In the genomic region with DNA sequence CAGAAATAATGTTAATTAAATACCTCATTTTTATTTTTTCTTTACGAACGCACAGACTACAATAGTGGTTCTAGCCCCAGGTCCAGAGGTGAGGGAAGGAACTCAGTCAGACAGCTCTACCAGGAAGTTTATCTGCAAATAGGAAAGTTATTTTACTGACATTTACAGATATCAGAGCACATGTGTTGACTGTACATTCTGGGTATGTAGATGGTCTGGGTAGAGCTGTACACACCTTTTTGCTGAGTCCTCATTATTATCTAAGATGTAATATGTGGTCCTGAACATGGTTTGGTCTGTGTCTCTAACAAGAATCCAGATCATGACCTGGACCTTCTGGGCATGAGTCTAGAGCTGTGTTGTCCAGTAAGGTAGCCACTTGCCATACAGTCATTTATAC, we compare ENCODE assay signal across 19 cellular contexts.
"Had no signal": no experiment of that assay in that cellular context is flagged by ENCODE, and none has a peak within 500 bp of the region (broad histone marks: within the 10 kb centered on the region; RNA-seq: fewer than 3 reads in every experiment).

No MANE protein-coding gene starts in this region.

- H3K4me3 ChIP-seq: body of pancreas, sigmoid colon, spleen had no signal

- H3K27ac Mint-ChIP-seq: activated CD4-positive, alpha-beta memory T cell treated with anti-CD3 and anti-CD28 coated beads for 36 hours; activated naive CD4-positive, alpha-beta T cell treated with anti-CD3 and anti-CD28 coated beads, Interleukin-2, amount 10 ng/mL, durations not matched to agents 7 days and 5 days; activated T-cell treated with anti-CD3 and anti-CD28 coated beads, Interleukin-2, amount 50 U/mL, for 72 hours; dendritic cell treated with granulocyte-macrophage colony-stimulating factor and Interleukin-4, amounts not matched to agents 40 ng/mL and 50 ng/mL, for 4 days; naive B cell had no signal

- H3K4me3 Mint-ChIP-seq: activated CD4-positive, alpha-beta memory T cell treated with anti-CD3 and anti-CD28 coated beads for 36 hours; activated naive CD4-positive, alpha-beta T cell treated with anti-CD3 and anti-CD28 coated beads, Interleukin-2, amount 10 ng/mL, durations not matched to agents 7 days and 5 days; activated T-cell treated with anti-CD3 and anti-CD28 coated beads, Interleukin-2, amount 50 U/mL, for 72 hours; dendritic cell treated with granulocyte-macrophage colony-stimulating factor and Interleukin-4, amounts not matched to agents 40 ng/mL and 50 ng/mL, for 4 days; naive B cell; neural crest cell had no signal

- H3K36me3 ChIP-seq: sigmoid colon, spleen had no signal

- H3K9me3 Mint-ChIP-seq: activated CD4-positive, alpha-beta memory T cell treated with anti-CD3 and anti-CD28 coated beads for 36 hours; activated T-cell treated with anti-CD3 and anti-CD28 coated beads, Interleukin-2, amount 50 U/mL, for 72 hours; dendritic cell treated with granulocyte-macrophage colony-stimulating factor and Interleukin-4, amounts not matched to agents 40 ng/mL and 50 ng/mL, for 4 days; naive B cell; neural crest cell had no signal

- H3K27me3 Mint-ChIP-seq: activated CD4-positive, alpha-beta memory T cell treated with anti-CD3 and anti-CD28 coated beads for 36 hours; activated naive CD4-positive, alpha-beta T cell treated with anti-CD3 and anti-CD28 coated beads, Interleukin-2, amount 10 ng/mL, durations not matched to agents 7 days and 5 days; dendritic cell treated with granulocyte-macrophage colony-stimulating factor and Interleukin-4, amounts not matched to agents 40 ng/mL and 50 ng/mL, for 4 days had no signal

- ATAC-seq: activated T-cell treated with anti-CD3 and anti-CD28 coated beads, Interleukin-2, amount 50 U/mL, for 72 hours; body of pancreas; foreskin keratinocyte; left ventricle myocardium superior had no signal

- H3K36me3 Mint-ChIP-seq: activated CD4-positive, alpha-beta memory T cell treated with anti-CD3 and anti-CD28 coated beads for 36 hours; activated naive CD4-positive, alpha-beta T cell treated with anti-CD3 and anti-CD28 coated beads, Interleukin-2, amount 10 ng/mL, durations not matched to agents 7 days and 5 days; naive B cell had no signal

- H3K9me3 ChIP-seq: body of pancreas, sigmoid colon, spleen had no signal

- H3K4me1 ChIP-seq: sigmoid colon had no signal

- DNase-seq: activated CD4-positive, alpha-beta memory T cell treated with anti-CD3 and anti-CD28 coated beads for 36 hours; activated CD4-positive, alpha-beta T cell treated with anti-CD3 and anti-CD28 coated beads for 48 hours; activated effector memory CD4-positive, alpha-beta T cell treated with anti-CD3 and anti-CD28 coated beads, Interleukin-2, amount 50 U/mL, for 16 hours; activated naive CD4-positive, alpha-beta T cell treated with anti-CD3 and anti-CD28 coated beads, Interleukin-2, amount 10 ng/mL, durations not matched to agents 7 days and 5 days; activated T-cell treated with anti-CD3 and anti-CD28 coated beads, Interleukin-2, amount 50 U/mL, for 72 hours; anterior cingulate cortex; body of pancreas; effector CD4-positive, alpha-beta T cell; foreskin keratinocyte; hypothalamus; left ventricle myocardium superior; naive B cell; sigmoid colon; spleen; stimulated activated CD4-positive, alpha-beta T cell treated with anti-CD3 and anti-CD28 coated beads, Interleukin-4, amount 100 ng/mL, for 1 hour; stimulated activated naive CD4-positive, alpha-beta T cell treated with Interleukin-2 at 50 U/mL for 16 hours had no signal

- H3K27me3 ChIP-seq: body of pancreas, foreskin keratinocyte, sigmoid colon, spleen had no signal

- H3K27ac ChIP-seq: body of pancreas, foreskin keratinocyte, sigmoid colon, spleen had no signal

- FAIRE-seq: endometrium had no signal

- H3K4me1 Mint-ChIP-seq: naive B cell had no signal
